ENCODE assay signal across 1 cellular context in genomic region chr11:68469122-68469521, GRCh38.
A peak's percentile ranks its signal among the peaks of the same experiment; 100 is the strongest.
TF ChIP-seq lines count a peak whose summit lies in the region.

No MANE protein-coding gene starts in this region.

TF ChIP-seq in HepG2, 621 proteins besides CTCF, POLR2A, EP300 and RAD21 (continued from another document and continues in another):
- TF ChIP-seq AHDC1 (CRISPR knock-in tag; IDR thresholded peaks at IDR 0.05; ENCODE audit: borderline replicate concordance): no peak
- TF ChIP-seq RXRA (CRISPR knock-in tag; IDR thresholded peaks at IDR 0.05): peak; percentile 66; the same call in 1 of the 2 replicates
- TF ChIP-seq TBX2 (CRISPR knock-in tag; IDR thresholded peaks at IDR 0.05; ENCODE audit: borderline replicate concordance): peak; percentile 16; the same call in 1 of the 2 replicates
- TF ChIP-seq ZBTB46 (CRISPR knock-in tag; IDR thresholded peaks at IDR 0.05; ENCODE audit: borderline replicate concordance): no peak
- TF ChIP-seq ZNF280D (CRISPR knock-in tag; IDR thresholded peaks at IDR 0.05): no peak
- peak; percentile 28; the same call in 1 of the 2 replicates for TF ChIP-seq ZHX1 (CRISPR knock-in tag; IDR thresholded peaks at IDR 0.05; ENCODE audit: low read depth)
- no peak for TF ChIP-seq CENPT (CRISPR knock-in tag; IDR thresholded peaks at IDR 0.05; ENCODE audit: low read depth)
- TF ChIP-seq ZNF549 (CRISPR knock-in tag; IDR thresholded peaks at IDR 0.05): no peak
- TF ChIP-seq ZC3H13 (CRISPR knock-in tag; IDR thresholded peaks at IDR 0.05): no peak
- TF ChIP-seq PAF1 (CRISPR knock-in tag; IDR thresholded peaks at IDR 0.05): no peak
- TF ChIP-seq SMAD1 (CRISPR knock-in tag; IDR thresholded peaks at IDR 0.05; ENCODE audit: borderline replicate concordance, low read depth): no peak
- no peak for TF ChIP-seq ZBTB34 (CRISPR knock-in tag; IDR thresholded peaks at IDR 0.05)
- no peak for TF ChIP-seq ZBTB10 (CRISPR knock-in tag; IDR thresholded peaks at IDR 0.05; ENCODE audit: borderline replicate concordance)
- no peak for TF ChIP-seq TFE3 (CRISPR knock-in tag; IDR thresholded peaks at IDR 0.05)
- no peak for TF ChIP-seq ZSCAN9 (CRISPR knock-in tag; IDR thresholded peaks at IDR 0.05; ENCODE audit: borderline replicate concordance)
- TF ChIP-seq ZFP1 (CRISPR knock-in tag; IDR thresholded peaks at IDR 0.05): no peak
- no peak for TF ChIP-seq ZNF800 (CRISPR knock-in tag; IDR thresholded peaks at IDR 0.05)
- no peak for TF ChIP-seq STAT6 (CRISPR knock-in tag; IDR thresholded peaks at IDR 0.05; ENCODE audit: borderline replicate concordance)
- TF ChIP-seq TERF1 (CRISPR knock-in tag; IDR thresholded peaks at IDR 0.05): no peak
- no peak for TF ChIP-seq KDM5A (IDR thresholded peaks at IDR 0.05; ENCODE audit: borderline replicate concordance, low read length)
- no peak for TF ChIP-seq ZNF296 (CRISPR knock-in tag; conservative IDR thresholded peaks at IDR 0.05)
